In the genomic region with DNA sequence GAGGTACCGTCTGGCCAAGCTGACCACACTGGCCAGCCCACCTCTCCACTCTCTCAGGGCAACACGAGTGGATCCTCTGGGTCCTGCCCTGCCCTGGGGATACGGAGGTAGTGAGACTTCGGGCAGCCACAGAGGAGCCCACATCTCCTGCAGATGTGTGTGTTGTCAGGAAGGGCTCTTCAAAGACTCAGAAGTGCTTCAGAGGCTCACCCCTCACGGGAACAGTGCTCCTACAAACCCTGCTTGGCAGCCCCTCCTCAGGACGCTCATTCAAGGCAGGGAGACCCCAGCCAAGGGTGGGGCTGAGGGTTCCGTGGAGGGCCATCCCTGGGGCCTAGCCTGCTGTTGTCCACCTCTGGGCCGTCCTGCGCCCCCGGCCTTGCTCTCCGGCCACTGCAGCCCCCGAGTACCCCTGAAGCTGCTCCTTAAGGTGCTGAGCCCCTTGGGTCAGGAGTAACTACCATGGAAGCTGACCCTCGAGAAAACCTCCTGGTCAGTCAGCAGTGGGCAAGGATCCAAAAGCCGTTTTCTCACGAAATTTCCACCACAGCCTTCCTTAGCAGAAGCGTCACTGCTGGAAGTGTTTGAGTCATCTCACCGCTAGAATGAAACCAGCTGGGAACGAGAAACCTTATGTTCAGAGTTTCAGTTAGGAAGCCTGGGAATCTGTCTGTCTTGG, we compare ENCODE assay signal across 11 cellular contexts. TPM values are rescaled to one million over a fixed set of nuclear protein-coding genes. Genes with fewer than 3 reads are reported as not detected.
A peak's percentile ranks its signal among the peaks of the same experiment; 100 is the strongest.
DNase-seq lines count a peak whose midpoint lies in the region; ATAC-seq and TF ChIP-seq lines count a peak whose summit lies in the region.
"Had no signal": no experiment of that assay in that cellular context is flagged by ENCODE, and none has a peak within 500 bp of the region (broad histone marks: within the 10 kb centered on the region; RNA-seq: fewer than 3 reads in every experiment).

No MANE protein-coding gene starts in this region.

- H3K4me3 ChIP-seq in ACC112 (ENCODE audit: low read depth, low read length) (no peak overlapping the region), H7 (ENCODE audit: insufficient read depth, low read depth, low read length) (no peak overlapping the region), kidney epithelial cell (ENCODE audit: low read depth, low read length) (no peak overlapping the region)
- H3K4me3 ChIP-seq: gastrocnemius medialis, mucosa of descending colon had no signal

- H3K27ac ChIP-seq in ACC112 (ENCODE audit: low read depth, low read length) = peak overlapping the region; percentile 76
- H3K27ac ChIP-seq: gastrocnemius medialis had no signal

- H3K4me1 ChIP-seq in ACC112 (ENCODE audit: control insufficient read depth, insufficient read depth, low read length, unreplicated experiment) = peaks cover 16% of the 10 kb centered on the region
- H3K4me1 ChIP-seq: gastrocnemius medialis had no signal

- no peaks in the 10 kb centered on the region for H3K79me2 ChIP-seq in ACC112 (ENCODE audit: control insufficient read depth, insufficient read depth, low read length, unreplicated experiment)

- ATAC-seq in GM21619 (IDR thresholded peaks at IDR 0.05; ENCODE audit: unreplicated experiment) (no peak), HG03571 (IDR thresholded peaks at IDR 0.05; ENCODE audit: unreplicated experiment) (no peak)
- ATAC-seq: gastrocnemius medialis, mucosa of descending colon had no signal

- peak; percentile 54 for DNase-seq in H7
- peak; percentile 92 for DNase-seq in amniotic stem cell (lab: John Stamatoyannopoulos, UW)
- DNase-seq in kidney epithelial cell (ENCODE audit: low read depth) = peak; percentile 63
- DNase-seq in SW 1271 (lab: John Stamatoyannopoulos, UW) = no peak
- no peak for DNase-seq in hypothalamus (lab: John Stamatoyannopoulos, UW)
- DNase-seq: gastrocnemius medialis, mucosa of descending colon, NCI-H524 treated with DMSO at 0.1 percent for 48 hours had no signal

- no peak for TF ChIP-seq CTCF in kidney epithelial cell (IDR thresholded peaks at IDR 0.05; ENCODE audit: insufficient read depth, low read length, poor library complexity, severe bottlenecking)

- H3K36me3 ChIP-seq in ACC112 (ENCODE audit: insufficient read depth, low read length) (no peaks in the 10 kb centered on the region), H7 (replicated peaks; ENCODE audit: control insufficient read depth, insufficient read depth, low read length) (no peaks in the 10 kb centered on the region; the same call in 1 of the 2 replicates), kidney epithelial cell (ENCODE audit: control insufficient read depth, insufficient read depth, low read length) (no peaks in the 10 kb centered on the region)
- H3K36me3 ChIP-seq: gastrocnemius medialis had no signal

- H3K27me3 ChIP-seq in ACC112 (ENCODE audit: insufficient read depth, low read length) (0 out of 2 replicates have a peak, but pooled peaks cover under 1% of the 10 kb centered on the region), H7 (ENCODE audit: control insufficient read depth, insufficient read depth, low read length) (no peaks in the 10 kb centered on the region), kidney epithelial cell (ENCODE audit: control insufficient read depth, insufficient read depth, low read length) (no peaks in the 10 kb centered on the region)
- H3K27me3 ChIP-seq: gastrocnemius medialis had no signal

- H2AFZ ChIP-seq in ACC112 (ENCODE audit: low read length, unreplicated experiment) = no peak overlapping the region

RNA-seq across cellular contexts. Expression of a gene that starts 23.2 kb away (rescaled TPM):
- 0.44 TPM in 1 of 2 replicates, not detected in the other for total RNA-seq in H7 (2014; rRNA removed; shearing (Covaris generic))
- 0.41 TPM in 1 of 2 replicates, not detected in the other for total RNA-seq in kidney epithelial cell
- total RNA-seq: mucosa of descending colon had no signal

RNA-seq across cellular contexts. Expression of a gene that starts 49.8 kb away (rescaled TPM):
- total RNA-seq in H7 (2014; rRNA removed; shearing (Covaris generic)) = 3.3 and 4.4 TPM in 2 replicates
- 5.8 and 13.4 TPM in 2 replicates for total RNA-seq in kidney epithelial cell

RNA-seq across cellular contexts. Expression of a gene that starts 50.0 kb away (rescaled TPM):
- 93.4 and 112 TPM in 2 replicates for total RNA-seq in H7 (2014; rRNA removed; shearing (Covaris generic))
- total RNA-seq in kidney epithelial cell = 75.0 and 77.4 TPM in 2 replicates

Comparison
In these comparisons a context has a peak if more than half of its experiments do, and no peak if none do; other contexts are left out.
1. DNase-seq: peak in H7 (single experiment), amniotic stem cell (single experiment) and kidney epithelial cell (single experiment); none in SW 1271 (0 of 2) and hypothalamus (0 of 51).